Comparison of ENCODE assay signal across 8 cellular contexts in the genomic region with DNA sequence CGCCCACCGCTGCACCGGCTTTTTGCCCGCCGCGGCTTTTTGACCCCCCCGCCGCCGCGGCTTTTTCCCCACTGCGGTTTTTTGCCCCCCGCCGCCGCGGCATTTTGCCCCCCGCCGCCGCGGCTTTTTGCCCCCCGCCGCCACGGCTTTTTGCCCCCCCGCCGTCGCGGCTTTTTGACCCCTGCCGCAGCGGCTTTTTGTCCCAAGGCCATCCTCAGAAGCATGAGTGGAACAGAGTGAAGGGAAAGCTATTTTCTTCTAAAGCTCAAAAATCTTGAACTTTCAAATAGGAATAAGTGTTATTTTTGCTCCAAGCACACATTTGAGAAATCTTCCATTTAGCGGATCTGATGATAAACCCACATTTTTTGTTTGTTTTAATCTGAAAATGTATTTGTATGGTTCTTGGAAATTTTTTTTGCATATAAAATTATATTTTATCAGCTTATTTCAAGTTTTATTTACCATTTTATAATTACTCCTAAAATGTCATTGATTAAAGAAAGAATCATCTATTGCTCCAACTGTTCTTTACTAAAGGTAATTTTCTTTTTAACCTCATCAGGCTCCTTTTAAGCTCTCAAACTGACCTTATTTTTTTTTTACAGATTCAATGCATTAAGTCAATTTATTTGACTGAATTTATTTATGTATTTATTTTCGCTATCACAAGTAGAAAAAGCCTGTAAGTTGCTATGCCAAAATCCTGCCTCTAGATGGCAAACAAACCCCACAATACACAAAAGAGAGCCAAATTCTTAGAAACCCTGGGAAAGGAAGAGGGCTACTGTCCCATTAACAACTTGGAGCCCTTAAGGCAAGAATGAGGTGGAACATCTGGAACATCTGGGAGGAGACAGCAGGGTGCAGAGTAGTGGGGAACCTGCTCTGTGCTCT.
DNase-seq lines count a peak whose midpoint lies in the region; TF ChIP-seq lines count a peak whose summit lies in the region.
"Not testable (repeated sequence)": the region's sequence is repeated elsewhere in the genome, so short reads cannot be mapped to it uniquely, and the experiment has no call there.

No MANE protein-coding gene starts in this region.

- not testable (repeated sequence) for H3K36me3 ChIP-seq in GM23248 (ENCODE audit: low read depth); breast epithelium; suprapubic skin

- H3K4me3 ChIP-seq in GM23248 = 0 out of 2 replicates have a peak overlapping the region, but pooled peaks have one; percentile 20
- H3K4me3 ChIP-seq in WI38 (ENCODE audit: low read depth, low read length); breast epithelium; foreskin fibroblast (ENCODE audit: low read depth in 1 of 2, low read length in 2 of 2): not testable (repeated sequence)
- H3K4me3 ChIP-seq in suprapubic skin = peak overlapping the region; percentile 27

- not testable (repeated sequence) for H3K27ac ChIP-seq in GM23248, breast epithelium, suprapubic skin

- not testable (repeated sequence) for TF ChIP-seq EP300 in suprapubic skin (IDR thresholded peaks at IDR 0.05)

- 0 out of 2 replicates have a peak, but pooled peaks have one; percentile 19 for TF ChIP-seq CTCF in WI38 (IDR thresholded peaks at IDR 0.05; ENCODE audit: low read depth, low read length)
- peak in 2 of 3 donors; percentile 31 to 46 for TF ChIP-seq CTCF in breast epithelium (IDR thresholded peaks at IDR 0.05)
- TF ChIP-seq CTCF in foreskin fibroblast (IDR thresholded peaks at IDR 0.05; ENCODE audit: low read depth, low read length) = peak; percentile 30
- TF ChIP-seq CTCF in suprapubic skin (IDR thresholded peaks at IDR 0.05) = peak; percentile 24 to 41

- H3F3A ChIP-seq in GM23248 (ENCODE audit: insufficient read depth) = not testable (repeated sequence)

- not testable (repeated sequence) for H2AFZ ChIP-seq in GM23248

- TF ChIP-seq POLR2A in breast epithelium (IDR thresholded peaks at IDR 0.05); suprapubic skin (IDR thresholded peaks at IDR 0.05): not testable (repeated sequence)

- not testable (repeated sequence) for H3K9me2 ChIP-seq in GM23248 (ENCODE audit: insufficient read depth)

- not testable (repeated sequence) for H3K79me2 ChIP-seq in GM23248 (ENCODE audit: insufficient read depth)

- 10 to 15% methylated on average over 13 to 30 of the region's 30 CpGs for WGBS in GM23248 (ENCODE audit: low coverage in 1 of 2, low lambda C conversion rate in 2 of 2, missing lambda C conversion rate in 2 of 2), 2 experiments
- 16% methylated on average over 7 of the region's 30 CpGs for WGBS in suprapubic skin

- H3K9me3 ChIP-seq in GM23248 (ENCODE audit: low read depth); breast epithelium; suprapubic skin: not testable (repeated sequence)

- intact Hi-C loops in breast epithelium (cut with DNase I; ENCODE audit: low total_unique reads) = not testable (repeated sequence)

- not testable (repeated sequence) for H4K20me1 ChIP-seq in GM23248 (ENCODE audit: insufficient read depth)

- H3K4me2 ChIP-seq in GM23248 (ENCODE audit: unreplicated experiment) = not testable (repeated sequence)

- H3K9ac ChIP-seq in GM23248 = not testable (repeated sequence)

- H3K4me1 ChIP-seq in GM23248 (ENCODE audit: insufficient read depth); breast epithelium; suprapubic skin: not testable (repeated sequence)

- DNase-seq in CD1c-positive myeloid dendritic cell (ENCODE audit: extremely low spot score) = peak; percentile 22
- peak; percentile 52 for DNase-seq in GM23248
- peak; percentile 12 for DNase-seq in NCI-H510A treated with DMSO at 0.1 percent for 48 hours (lab: John Stamatoyannopoulos, UW)
- DNase-seq in breast epithelium (ENCODE audit: low spot score in 2 of 2); suprapubic skin (ENCODE audit: low spot score in 2 of 2): not testable (repeated sequence)
- peak; percentile 23 to 63 for DNase-seq in foreskin fibroblast
- peak; percentile 43 for DNase-seq in myocyte (ENCODE audit: low read depth)

- in situ Hi-C loops in GM23248 (cut with MboI) = not testable (repeated sequence)

- H3K27me3 ChIP-seq in GM23248 (replicated peaks; ENCODE audit: insufficient read depth) (peaks cover 12% of the 10 kb centered on the region), suprapubic skin (peaks cover 36% of the 10 kb centered on the region)
- not testable (repeated sequence) for H3K27me3 ChIP-seq in breast epithelium
